ENCODE assay signal across 8 cellular contexts in genomic region chr16:67846320-67847063, GRCh38. TPM values are rescaled to one million over a fixed set of nuclear protein-coding genes. Genes with fewer than 3 reads are reported as not detected.
DNase-seq lines count a peak whose midpoint lies in the region; ATAC-seq and TF ChIP-seq lines count a peak whose summit lies in the region.

TSS of gene NUTF2 (plus strand) at chr16:67846933. CDS start at chr16:67865131, 18,198 bp downstream.

- peak within 1 kb of the TSS; percentile 77 for H3K9ac ChIP-seq in KMS-11

- H3K27me3 ChIP-seq in KMS-11 (ENCODE audit: insufficient read depth, low read depth), result no peaks in the 10 kb centered on the region
- H3K27me3 ChIP-seq in Peyer's patch, result no peaks in the 10 kb centered on the region
- no peaks in the 10 kb centered on the region for H3K27me3 ChIP-seq in muscle layer of duodenum (ENCODE audit: low read depth, low read length)

- peak within 1 kb of the TSS; percentile 55 for H2AFZ ChIP-seq in KMS-11 (ENCODE audit: low read depth)

- H3K36me3 ChIP-seq in KMS-11 (ENCODE audit: insufficient read depth), result no peaks in the 10 kb centered on the region
- H3K36me3 ChIP-seq in Peyer's patch, result no peaks in the 10 kb centered on the region
- peaks cover 0 to 10% of the 10 kb centered on the region in 2 donors for H3K36me3 ChIP-seq in muscle layer of duodenum (ENCODE audit: control insufficient read depth in 1 of 2, insufficient read depth in 2 of 2, low read length in 2 of 2)

- H3K27ac ChIP-seq in KMS-11 (peak within 1 kb of the TSS; percentile 58), Peyer's patch (peak within 1 kb of the TSS; percentile 71 to 96 (median 90)), muscle layer of duodenum (ENCODE audit: low read length) (peak within 1 kb of the TSS; percentile 81)

- TF ChIP-seq POLR2A in Peyer's patch (IDR thresholded peaks at IDR 0.05), result peak; percentile 37 to 70

- H3K9me3 ChIP-seq in Peyer's patch (no peaks in the 10 kb centered on the region), muscle layer of duodenum (ENCODE audit: control insufficient read depth in 1 of 2, low read length in 2 of 2) (no peaks in the 10 kb centered on the region)

- no peak within 1 kb of the TSS for H3K4me3 ChIP-seq in KMS-11 (IDR thresholded peaks at IDR 0.05; ENCODE audit: insufficient read depth, low read depth, low read length)
- peak within 1 kb of the TSS; percentile 87 to 94 (median 90) for H3K4me3 ChIP-seq in Peyer's patch
- H3K4me3 ChIP-seq in muscle layer of duodenum (ENCODE audit: low read depth in 1 of 2, low read length in 2 of 2), result peak within 1 kb of the TSS; percentile 84 to 97

- peak within 1 kb of the TSS; percentile 88 for H3K4me2 ChIP-seq in KMS-11

- peak; percentile 96 for DNase-seq in DMS53 (lab: John Stamatoyannopoulos, UW)
- DNase-seq in Peyer's patch, result peak; percentile 94 to 98 (median 97)
- peak; percentile 98 for DNase-seq in activated T-cell treated with anti-CD3 and anti-CD28 coated beads, Interleukin-2, amount 50 U/mL, for 48 hours
- DNase-seq in stimulated activated CD8-positive, alpha-beta memory T cell treated with anti-CD3 and anti-CD28 coated beads, Interleukin-7, amount 100 ng/mL, for 48 hours (ENCODE audit: extremely low read depth in 1 of 2, low read depth in 1 of 2), result peak; percentile 92 to 94

- TF ChIP-seq CTCF in KMS-11 (conservative IDR thresholded peaks at IDR 0.05; ENCODE audit: low read depth, low read length) (no peak), Peyer's patch (IDR thresholded peaks at IDR 0.05) (peak in 1 of 6 experiments; percentile 10)

- no peaks in the 10 kb centered on the region for H4K20me1 ChIP-seq in KMS-11 (ENCODE audit: insufficient read depth)

- H3K79me2 ChIP-seq in KMS-11 (ENCODE audit: insufficient read depth, low read depth), result peaks cover 75% of the 10 kb centered on the region

- H3K4me1 ChIP-seq in KMS-11 (ENCODE audit: low read depth, poor library complexity, severe bottlenecking) (peaks cover 33% of the 10 kb centered on the region), Peyer's patch (peaks cover 0 to 50% (median 41%) of the 10 kb centered on the region in 4 donors), muscle layer of duodenum (ENCODE audit: control insufficient read depth in 1 of 2, insufficient read depth in 2 of 2, low read length in 2 of 2) (peaks cover 26 to 51% of the 10 kb centered on the region in 2 donors)

- peak; percentile 58 for ATAC-seq in GM21723 (IDR thresholded peaks at IDR 0.05; ENCODE audit: unreplicated experiment)
- ATAC-seq in esophagus mucosa, result peak; percentile 79

RNA-seq across cellular contexts. Expression of gene NUTF2, which starts in this region (rescaled TPM):
- total RNA-seq in Peyer's patch, result 10 to 100 TPM; 55.5 to 82.5 (median 69.1) TPM
- total RNA-seq in esophagus mucosa, result 65.2 TPM
